In genomic region chr10:125982256-125982948, GRCh38 we compare ENCODE assay signal across 8 cellular contexts.
DNase-seq lines count a peak whose midpoint lies in the region; ATAC-seq and TF ChIP-seq lines count a peak whose summit lies in the region.

No MANE protein-coding gene starts in this region.

- ATAC-seq in GM18907 (IDR thresholded peaks at IDR 0.05; ENCODE audit: unreplicated experiment) (peak; percentile 73), HG03103 (IDR thresholded peaks at IDR 0.05; ENCODE audit: low read depth, unreplicated experiment) (peak; percentile 76), right cardiac atrium (peak; percentile 61 to 69), sciatic nerve (peak; percentile 68)

- H3K4me3 ChIP-seq in astrocyte of the cerebellum (ENCODE audit: low read depth, low read length) (no peak overlapping the region), right cardiac atrium (ENCODE audit: low read length) (no peak overlapping the region)

- no peaks in the 10 kb centered on the region for H3K27me3 ChIP-seq in right cardiac atrium (ENCODE audit: control insufficient read depth, insufficient read depth)

- intact Hi-C loops in right cardiac atrium (cut with DNase I) (loop anchor here (2.0 to 10.0 kb wide), 6 partner anchors 402 to 1872 kb away; partner anchors contain the start of gene ADAM12 (in 2 of the 4)), sciatic nerve (cut with DNase I) (loop anchor here (10.0 kb wide), 1 partner anchor 322 kb away; no protein-coding TSS in a partner anchor)

- peak; percentile 39 for TF ChIP-seq CTCF in astrocyte of the cerebellum (IDR thresholded peaks at IDR 0.05; ENCODE audit: low read depth, low read length, missing control alignments)

- 11% methylated on average over 6 of the region's 6 CpGs for WGBS in right cardiac atrium

- no peaks in the 10 kb centered on the region for H3K9me3 ChIP-seq in right cardiac atrium (ENCODE audit: control insufficient read depth, low read length)

- H3K4me1 ChIP-seq in right cardiac atrium (ENCODE audit: control insufficient read depth, insufficient read depth, low read length): no peaks in the 10 kb centered on the region

- peak; percentile 60 for DNase-seq in D341Med (ENCODE audit: low spot score)
- peak; percentile 21 for DNase-seq in NCI-H748 treated with DMSO at 0.1 percent for 48 hours (lab: John Stamatoyannopoulos, UW)
- peak; percentile 67 for DNase-seq in astrocyte of the cerebellum (ENCODE audit: low read depth)
- DNase-seq in right cardiac atrium: no peak
- DNase-seq in sciatic nerve (ENCODE audit: low spot score): no peak
- no peak for DNase-seq in activated naive CD4-positive, alpha-beta T cell treated with Interleukin-2 at 50 U/mL for 16 hours

- in situ Hi-C loops in astrocyte of the cerebellum (cut with HindIII; ENCODE audit: low sequenced_read_pairs): no loop called here

- no peak overlapping the region for H3K27ac ChIP-seq in right cardiac atrium (ENCODE audit: low read length)

Comparison
In these comparisons a context has a peak if more than half of its experiments do, and no peak if none do; other contexts are left out.
1. DNase-seq: peak in D341Med (single experiment), NCI-H748 treated with DMSO at 0.1 percent for 48 hours (single experiment) and astrocyte of the cerebellum (single experiment); none in right cardiac atrium (0 of 3), sciatic nerve (single experiment) and activated naive CD4-positive, alpha-beta T cell treated with Interleukin-2 at 50 U/mL for 16 hours (single experiment).
2. Peak in every context shown above with its lines, with median percentiles within 50 percentile points of each other: ATAC-seq.